In genomic region chr10:79361721-79362397, GRCh38 we compare ENCODE assay signal across 1 cellular context.
TF ChIP-seq lines count a peak whose summit lies in the region.

No MANE protein-coding gene starts in this region.

TF ChIP-seq in IMR-90, 13 proteins besides CTCF, POLR2A, EP300 and RAD21 (continued from another document):
- TF ChIP-seq FOS (IDR thresholded peaks at IDR 0.05; ENCODE audit: low read depth, low read length): no peak
- TF ChIP-seq MXI1 (IDR thresholded peaks at IDR 0.05; ENCODE audit: borderline replicate concordance, low read depth, low read length): no peak
- TF ChIP-seq USF2 (IDR thresholded peaks at IDR 0.05; ENCODE audit: low read depth, low read length): no peak
- TF ChIP-seq RCOR1 (IDR thresholded peaks at IDR 0.05; ENCODE audit: insufficient replicate concordance, low read length): no peak
- TF ChIP-seq, protein P1, sequence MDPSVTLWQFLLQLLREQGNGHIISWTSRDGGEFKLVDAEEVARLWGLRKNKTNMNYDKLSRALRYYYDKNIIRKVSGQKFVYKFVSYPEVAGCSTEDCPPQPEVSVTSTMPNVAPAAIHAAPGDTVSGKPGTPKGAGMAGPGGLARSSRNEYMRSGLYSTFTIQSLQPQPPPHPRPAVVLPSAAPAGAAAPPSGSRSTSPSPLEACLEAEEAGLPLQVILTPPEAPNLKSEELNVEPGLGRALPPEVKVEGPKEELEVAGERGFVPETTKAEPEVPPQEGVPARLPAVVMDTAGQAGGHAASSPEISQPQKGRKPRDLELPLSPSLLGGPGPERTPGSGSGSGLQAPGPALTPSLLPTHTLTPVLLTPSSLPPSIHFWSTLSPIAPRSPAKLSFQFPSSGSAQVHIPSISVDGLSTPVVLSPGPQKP (IDR thresholded peaks at IDR 0.05; ENCODE audit: borderline replicate concordance, low read depth, low read length): no peak
- TF ChIP-seq MAFK (IDR thresholded peaks at IDR 0.05; ENCODE audit: low read depth, low read length): no peak
- TF ChIP-seq SMC3 (IDR thresholded peaks at IDR 0.05; ENCODE audit: low read depth, low read length): no peak
